ENCODE assay signal across 29 cellular contexts in the genomic region with DNA sequence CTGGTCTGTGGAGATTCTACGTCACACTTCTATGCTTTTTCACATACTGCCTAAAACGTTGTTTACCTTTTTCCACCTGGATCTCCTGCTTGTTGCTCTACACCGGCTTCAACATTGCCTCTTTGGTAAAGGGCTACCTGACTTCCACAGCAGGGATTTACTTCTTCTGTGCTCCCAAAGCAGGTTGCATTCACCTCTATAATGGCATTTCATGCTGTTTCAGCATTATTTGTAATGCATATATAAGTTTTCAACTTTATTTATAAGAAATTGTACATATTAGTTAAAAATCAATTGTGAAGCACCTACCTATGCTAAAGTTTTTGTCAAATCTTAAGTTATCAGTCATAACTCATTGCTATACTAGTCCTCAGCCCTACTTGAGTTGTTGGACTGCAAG. TPM values are rescaled to one million over a fixed set of nuclear protein-coding genes. Genes with fewer than 3 reads are reported as not detected.
"Had no signal": no experiment of that assay in that cellular context is flagged by ENCODE, and none has a peak within 500 bp of the region (broad histone marks: within the 10 kb centered on the region; RNA-seq: fewer than 3 reads in every experiment).

No MANE protein-coding gene starts in this region.

- DNase-seq: activated CD4-positive, alpha-beta T cell treated with anti-CD3 and anti-CD28 coated beads for 4 hours; activated CD8-positive, alpha-beta memory T cell treated with anti-CD3 and anti-CD28 coated beads, Interleukin-2, amount 50 U/mL, for 4 hours; activated CD8-positive, alpha-beta T cell treated with anti-CD3 and anti-CD28 coated beads for 36 hours; activated gamma-delta T cell treated with Interleukin-2 at 50 U/mL for 16 hours; activated naive CD4-positive, alpha-beta T cell treated with anti-CD3 and anti-CD28 coated beads, Interleukin-2, amount 10 ng/mL, durations not matched to agents 7 days and 5 days; activated naive CD8-positive, alpha-beta T cell treated with anti-CD3 and anti-CD28 coated beads for 36 hours; activated T-cell treated with anti-CD3 and anti-CD28 coated beads, Interleukin-2, amount 50 U/mL, for 72 hours; central memory CD4-positive, alpha-beta T cell; NCI-H1092; NCI-H1417; NCI-H1694; NCI-H2029; NCI-H2107; NCI-H2171 treated with DMSO at 0.1 percent for 48 hours; NCI-H226; NCI-H526; NCI-H774; NK-92 treated with Interleukin-12 subunit alpha and Interleukin-12 subunit beta, amount 100 ng/mL, for 24 hours; OCI-M1; Peyer's patch; Right ventricle myocardium superior; SJCRH30; SK-N-SH; T-helper 1 cell; WERI-Rb-1 had no signal

- H3K36me3 ChIP-seq: breast epithelium, Peyer's patch, SJCRH30, WERI-Rb-1 had no signal

- H3K4me3 Mint-ChIP-seq: activated CD8-positive, alpha-beta T cell treated with anti-CD3 and anti-CD28 coated beads for 36 hours; activated naive CD4-positive, alpha-beta T cell treated with anti-CD3 and anti-CD28 coated beads, Interleukin-2, amount 10 ng/mL, durations not matched to agents 7 days and 5 days; activated naive CD8-positive, alpha-beta T cell treated with anti-CD3 and anti-CD28 coated beads for 36 hours; activated T-cell treated with anti-CD3 and anti-CD28 coated beads, Interleukin-2, amount 50 U/mL, for 72 hours had no signal

- H3K36me3 Mint-ChIP-seq: activated naive CD4-positive, alpha-beta T cell treated with anti-CD3 and anti-CD28 coated beads, Interleukin-2, amount 10 ng/mL, durations not matched to agents 7 days and 5 days; activated naive CD8-positive, alpha-beta T cell treated with anti-CD3 and anti-CD28 coated beads for 36 hours had no signal

- H3K9me3 Mint-ChIP-seq: activated CD8-positive, alpha-beta T cell treated with anti-CD3 and anti-CD28 coated beads for 36 hours; activated naive CD4-positive, alpha-beta T cell treated with anti-CD3 and anti-CD28 coated beads, Interleukin-2, amount 10 ng/mL, durations not matched to agents 7 days and 5 days; activated naive CD8-positive, alpha-beta T cell treated with anti-CD3 and anti-CD28 coated beads for 36 hours; activated T-cell treated with anti-CD3 and anti-CD28 coated beads, Interleukin-2, amount 50 U/mL, for 72 hours; activated T-helper 2 cell treated with anti-CD3 and anti-CD28 coated beads, Interferon-gamma antibody, Interleukin-2, Interleukin-4, amounts not matched to agents 10 μg/mL and 5 μg/mL and 100 μg/mL, durations not matched to agents 14 hours and 24 hours and 36 hours had no signal

- H3K9me3 ChIP-seq: breast epithelium, Peyer's patch, SJCRH30, SK-N-SH had no signal

- H3K27ac ChIP-seq: breast epithelium, Peyer's patch, RWPE1, SJCRH30, WERI-Rb-1 had no signal

- H3K4me1 Mint-ChIP-seq: activated naive CD4-positive, alpha-beta T cell treated with anti-CD3 and anti-CD28 coated beads, Interleukin-2, amount 10 ng/mL, durations not matched to agents 7 days and 5 days; activated naive CD8-positive, alpha-beta T cell treated with anti-CD3 and anti-CD28 coated beads for 36 hours had no signal

- H3K4me1 ChIP-seq: breast epithelium had no signal

- H3K4me3 ChIP-seq: breast epithelium, Peyer's patch, SJCRH30 had no signal

- H3K27me3 ChIP-seq: breast epithelium, Peyer's patch, SJCRH30 had no signal

- H3K27ac Mint-ChIP-seq: activated CD8-positive, alpha-beta T cell treated with anti-CD3 and anti-CD28 coated beads for 36 hours; activated naive CD4-positive, alpha-beta T cell treated with anti-CD3 and anti-CD28 coated beads, Interleukin-2, amount 10 ng/mL, durations not matched to agents 7 days and 5 days; activated naive CD8-positive, alpha-beta T cell treated with anti-CD3 and anti-CD28 coated beads for 36 hours; activated T-cell treated with anti-CD3 and anti-CD28 coated beads, Interleukin-2, amount 50 U/mL, for 72 hours; activated T-helper 2 cell treated with anti-CD3 and anti-CD28 coated beads, Interferon-gamma antibody, Interleukin-2, Interleukin-4, amounts not matched to agents 10 μg/mL and 5 μg/mL and 100 μg/mL, durations not matched to agents 14 hours and 24 hours and 36 hours had no signal

- H3K27me3 Mint-ChIP-seq: activated naive CD4-positive, alpha-beta T cell treated with anti-CD3 and anti-CD28 coated beads, Interleukin-2, amount 10 ng/mL, durations not matched to agents 7 days and 5 days had no signal

- ATAC-seq: activated CD4-positive, CD25-positive, alpha-beta regulatory T cell treated with anti-CD3 and anti-CD28 coated beads, Interleukin-2, amount 50 U/mL, for 24 hours; activated CD8-positive, alpha-beta T cell treated with anti-CD3 and anti-CD28 coated beads for 36 hours; activated T-cell treated with anti-CD3 and anti-CD28 coated beads, Interleukin-2, amount 50 U/mL, for 72 hours had no signal

RNA-seq across cellular contexts. Expression of a gene that starts 55.4 kb away (rescaled TPM):
- total RNA-seq: activated T-helper 2 cell treated with anti-CD3 and anti-CD28 coated beads, Interferon-gamma antibody, Interleukin-2, Interleukin-4, amounts not matched to agents 10 μg/mL and 5 μg/mL and 100 μg/mL, durations not matched to agents 14 hours and 24 hours and 36 hours had no signal
